Comparison of ENCODE assay signal across 28 cellular contexts in genomic region chr18:60654298-60654697, GRCh38.
"Had no signal": no experiment of that assay in that cellular context is flagged by ENCODE, and none has a peak within 500 bp of the region (broad histone marks: within the 10 kb centered on the region; RNA-seq: fewer than 3 reads in every experiment).

No MANE protein-coding gene starts in this region.

- H3K27ac ChIP-seq: stomach, suprapubic skin, testis, thoracic aorta, thyroid gland, tibial artery, tibial nerve, transverse colon, upper lobe of left lung, upper lobe of right lung, uterus, vagina had no signal

- H3K27me3 ChIP-seq: stomach, suprapubic skin, testis, thyroid gland, tibial artery, tibial nerve, transverse colon, upper lobe of left lung, upper lobe of right lung, uterus, vagina had no signal

- ATAC-seq: stimulated activated effector memory CD8-positive, alpha-beta T cell treated with anti-CD3 and anti-CD28 coated beads, Interleukin-12 subunit alpha, Interleukin-12 subunit beta, amount 100 ng/mL, for 72 hours; stimulated activated memory B cell treated with anti-CD40 and anti-IgM and Interleukin-4, amounts not matched to agents 10 μg/mL and 1 μg/mL and 100 μg/mL, for 72 hours; stimulated activated naive B cell treated with anti-CD40 and anti-IgM and Interleukin-4, amounts not matched to agents 10 μg/mL and 1 μg/mL and 100 μg/mL, for 72 hours; stimulated activated naive CD8-positive, alpha-beta T cell treated with anti-CD3 and anti-CD28 coated beads, Interleukin-15, amount 100 ng/mL, for 72 hours; stimulated activated naive CD8-positive, alpha-beta T cell treated with anti-CD3 and anti-CD28 coated beads, Interleukin-15, Interleukin-2, amounts not matched to agents 100 U/mL and 50 U/mL, for 24 hours; upper lobe of right lung had no signal

- H3K27me3 Mint-ChIP-seq: stimulated activated memory B cell treated with anti-CD40 and anti-IgM and Interleukin-4, amounts not matched to agents 10 μg/mL and 1 μg/mL and 100 μg/mL, for 72 hours; stimulated activated naive B cell treated with anti-CD40 and anti-IgM and Interleukin-4, amounts not matched to agents 10 μg/mL and 1 μg/mL and 100 μg/mL, for 72 hours; stimulated activated naive CD8-positive, alpha-beta T cell treated with anti-CD3 and anti-CD28 coated beads, Interleukin-15, amount 100 ng/mL, for 72 hours; stimulated activated naive CD8-positive, alpha-beta T cell treated with anti-CD3 and anti-CD28 coated beads, Interleukin-15, Interleukin-2, amounts not matched to agents 100 ng/mL and 50 ng/mL, for 24 hours; type B pancreatic cell had no signal

- H3K4me1 Mint-ChIP-seq: stimulated activated effector memory CD8-positive, alpha-beta T cell treated with anti-CD3 and anti-CD28 coated beads, Interleukin-12 subunit alpha, Interleukin-12 subunit beta, amount 100 ng/mL, for 72 hours; stimulated activated naive CD8-positive, alpha-beta T cell treated with anti-CD3 and anti-CD28 coated beads, Interleukin-15, amount 100 ng/mL, for 72 hours had no signal

- DNase-seq: stimulated activated CD4-positive, alpha-beta T cell treated with anti-CD3 and anti-CD28 coated beads, Interleukin-2, amount 100 ng/mL, for 48 hours; stimulated activated CD4-positive, alpha-beta T cell treated with anti-CD3 and anti-CD28 coated beads, Interleukin-4, amount 100 ng/mL, for 1 hour; stimulated activated CD4-positive, alpha-beta T cell treated with anti-CD3 and anti-CD28 coated beads, Interleukin-4, amount 100 ng/mL, for 24 hours; stimulated activated CD4-positive, alpha-beta T cell treated with anti-CD3 and anti-CD28 coated beads, Interleukin-4, amount 100 ng/mL, for 4 hours; stimulated activated CD8-positive, alpha-beta memory T cell treated with anti-CD3 and anti-CD28 coated beads, Interleukin-4, amount 100 ng/mL, for 48 hours; stimulated activated naive B cell treated with anti-CD40 and anti-IgM and Interleukin-4, amounts not matched to agents 10 μg/mL and 1 μg/mL and 100 μg/mL, for 72 hours; stimulated activated naive CD4-positive, alpha-beta T cell; stimulated activated naive CD4-positive, alpha-beta T cell treated with Interleukin-2 at 50 U/mL for 16 hours; stimulated activated naive CD8-positive, alpha-beta T cell treated with anti-CD3 and anti-CD28 coated beads, Interleukin-15, amount 100 ng/mL, for 72 hours; stimulated activated naive CD8-positive, alpha-beta T cell treated with anti-CD3 and anti-CD28 coated beads, Interleukin-15, Interleukin-2, amounts not matched to agents 100 U/mL and 50 U/mL, for 24 hours; stomach; substantia nigra; testis; thyroid gland; tibial artery; transverse colon; trophoblast cell; upper lobe of left lung; upper lobe of right lung; uterus had no signal

- H3K27ac Mint-ChIP-seq: stimulated activated effector memory CD8-positive, alpha-beta T cell treated with anti-CD3 and anti-CD28 coated beads, Interleukin-12 subunit alpha, Interleukin-12 subunit beta, amount 100 ng/mL, for 72 hours; stimulated activated memory B cell treated with anti-CD40 and anti-IgM and Interleukin-4, amounts not matched to agents 10 μg/mL and 1 μg/mL and 100 μg/mL, for 72 hours; stimulated activated naive B cell treated with anti-CD40 and anti-IgM and Interleukin-4, amounts not matched to agents 10 μg/mL and 1 μg/mL and 100 μg/mL, for 72 hours; stimulated activated naive CD8-positive, alpha-beta T cell treated with anti-CD3 and anti-CD28 coated beads, Interleukin-15, amount 100 ng/mL, for 72 hours; stimulated activated naive CD8-positive, alpha-beta T cell treated with anti-CD3 and anti-CD28 coated beads, Interleukin-15, Interleukin-2, amounts not matched to agents 100 ng/mL and 50 ng/mL, for 24 hours; type B pancreatic cell had no signal

- H3K4me1 ChIP-seq: stomach, suprapubic skin, testis, thyroid gland, tibial artery, tibial nerve, transverse colon, upper lobe of left lung, upper lobe of right lung, uterus, vagina had no signal

- H3K4me3 ChIP-seq: stomach, suprapubic skin, testis, thoracic aorta, thyroid gland, tibial artery, tibial nerve, transverse colon, upper lobe of left lung, upper lobe of right lung, uterus, vagina had no signal

- H3K9me3 Mint-ChIP-seq: stimulated activated memory B cell treated with anti-CD40 and anti-IgM and Interleukin-4, amounts not matched to agents 10 μg/mL and 1 μg/mL and 100 μg/mL, for 72 hours; stimulated activated naive B cell treated with anti-CD40 and anti-IgM and Interleukin-4, amounts not matched to agents 10 μg/mL and 1 μg/mL and 100 μg/mL, for 72 hours; stimulated activated naive CD8-positive, alpha-beta T cell treated with anti-CD3 and anti-CD28 coated beads, Interleukin-15, amount 100 ng/mL, for 72 hours; type B pancreatic cell had no signal

- H3K36me3 ChIP-seq: stomach, suprapubic skin, thoracic aorta, thyroid gland, tibial artery, tibial nerve, transverse colon, upper lobe of left lung, upper lobe of right lung, uterus, vagina had no signal

- H3K36me3 Mint-ChIP-seq: stimulated activated effector memory CD8-positive, alpha-beta T cell treated with anti-CD3 and anti-CD28 coated beads, Interleukin-12 subunit alpha, Interleukin-12 subunit beta, amount 100 ng/mL, for 72 hours; stimulated activated memory B cell treated with anti-CD40 and anti-IgM and Interleukin-4, amounts not matched to agents 10 μg/mL and 1 μg/mL and 100 μg/mL, for 72 hours; stimulated activated naive B cell treated with anti-CD40 and anti-IgM and Interleukin-4, amounts not matched to agents 10 μg/mL and 1 μg/mL and 100 μg/mL, for 72 hours; type B pancreatic cell had no signal

- H3K4me3 Mint-ChIP-seq: stimulated activated effector memory CD8-positive, alpha-beta T cell treated with anti-CD3 and anti-CD28 coated beads, Interleukin-12 subunit alpha, Interleukin-12 subunit beta, amount 100 ng/mL, for 72 hours; stimulated activated memory B cell treated with anti-CD40 and anti-IgM and Interleukin-4, amounts not matched to agents 10 μg/mL and 1 μg/mL and 100 μg/mL, for 72 hours; stimulated activated naive B cell treated with anti-CD40 and anti-IgM and Interleukin-4, amounts not matched to agents 10 μg/mL and 1 μg/mL and 100 μg/mL, for 72 hours; stimulated activated naive CD8-positive, alpha-beta T cell treated with anti-CD3 and anti-CD28 coated beads, Interleukin-15, amount 100 ng/mL, for 72 hours; stimulated activated naive CD8-positive, alpha-beta T cell treated with anti-CD3 and anti-CD28 coated beads, Interleukin-15, Interleukin-2, amounts not matched to agents 100 ng/mL and 50 ng/mL, for 24 hours; type B pancreatic cell had no signal
